In genomic region chr13:110913911-110914292, GRCh38 we compare ENCODE assay signal across 8 cellular contexts.
DNase-seq lines count a peak whose midpoint lies in the region; ATAC-seq and TF ChIP-seq lines count a peak whose summit lies in the region.

No MANE protein-coding gene starts in this region.

- peaks cover 24 to 39% of the 10 kb centered on the region in 2 donors for H3K4me1 ChIP-seq in mucosa of rectum (ENCODE audit: control insufficient read depth in 2 of 2, insufficient read depth in 2 of 2, low read length in 2 of 2)

- TF ChIP-seq POLR2A in NB4 (IDR thresholded peaks at IDR 0.05; ENCODE audit: extremely low read depth, insufficient read length) = no peak

- DNase-seq in GM12865 (ENCODE audit: low read depth) (no peak), NB4 (ENCODE audit: low read depth) (no peak), choroid plexus epithelial cell (ENCODE audit: low read depth) (no peak), AG08396 (ENCODE audit: low spot score) (no peak), epidermal melanocyte (ENCODE audit: insufficient read length, low spot score) (no peak)
- DNase-seq in activated CD4-positive, alpha-beta T cell treated with anti-CD3 and anti-CD28 coated beads for 48 hours = no peak

- peak overlapping the region; percentile 97 to 100 for H3K27ac ChIP-seq in mucosa of rectum (ENCODE audit: low read depth in 2 of 2, low read length in 2 of 2)

- peaks cover 8 to 10% of the 10 kb centered on the region in 2 donors for H3K36me3 ChIP-seq in mucosa of rectum (ENCODE audit: control insufficient read depth in 2 of 2, insufficient read depth in 2 of 2, low read length in 2 of 2)

- peak overlapping the region; percentile 92 to 94 for H3K9ac ChIP-seq in mucosa of rectum (ENCODE audit: low read depth in 1 of 2, low read length in 2 of 2)

- no peak for ATAC-seq in HG03095 (IDR thresholded peaks at IDR 0.05; ENCODE audit: unreplicated experiment)

- TF ChIP-seq CTCF in GM12865 (IDR thresholded peaks at IDR 0.05; ENCODE audit: insufficient read depth, low read depth, low read length, missing control alignments) (no peak), NB4 (IDR thresholded peaks at IDR 0.05; ENCODE audit: low read depth, low read length) (no peak), choroid plexus epithelial cell (conservative IDR thresholded peaks at IDR 0.05; ENCODE audit: low read depth, low read length) (no peak)

- H3K27me3 ChIP-seq in mucosa of rectum (ENCODE audit: control insufficient read depth in 2 of 2, insufficient read depth in 2 of 2, low read length in 2 of 2) = no peaks in the 10 kb centered on the region

- H3K4me3 ChIP-seq in GM12865 (ENCODE audit: low read depth, low read length) (peak overlapping the region; percentile 99), NB4 (ENCODE audit: low read depth, low read length) (peak overlapping the region; percentile 94), choroid plexus epithelial cell (ENCODE audit: low read depth, low read length) (peak overlapping the region; percentile 94), mucosa of rectum (ENCODE audit: low read length in 2 of 2) (peak overlapping the region; percentile 80 to 86)

- no peaks in the 10 kb centered on the region for H3K9me3 ChIP-seq in mucosa of rectum (ENCODE audit: control insufficient read depth in 2 of 2, low read length in 2 of 2)
